6 cellular contexts compared by ENCODE assay signal in genomic region chr17:5238333-5238732, GRCh38.
"Had no signal": no experiment of that assay in that cellular context is flagged by ENCODE, and none has a peak within 500 bp of the region (broad histone marks: within the 10 kb centered on the region; RNA-seq: fewer than 3 reads in every experiment).

No MANE protein-coding gene starts in this region.

- H3K9me3 Mint-ChIP-seq: activated T-helper 1 cell treated with anti-CD3 and anti-CD28 coated beads, Interleukin-12 subunit alpha, Interleukin-12 subunit beta, Interleukin-2, Interleukin-4 antibody, amounts not matched to agents 30 ng/mL and 10 ng/mL and 1 ng/mL, durations not matched to agents 14 hours and 24 hours and 36 hours had no signal

- H3K4me3 Mint-ChIP-seq: activated T-helper 1 cell treated with anti-CD3 and anti-CD28 coated beads, Interleukin-12 subunit alpha, Interleukin-12 subunit beta, Interleukin-2, Interleukin-4 antibody, amounts not matched to agents 30 ng/mL and 10 ng/mL and 1 ng/mL, durations not matched to agents 14 hours and 24 hours and 36 hours had no signal

- DNase-seq: cerebellar nuclear complex; effector CD8-positive, alpha-beta T cell; foreskin keratinocyte; sigmoid colon; stimulated activated CD4-positive, alpha-beta T cell treated with anti-CD3 and anti-CD28 coated beads, Interleukin-12 subunit alpha, Interleukin-12 subunit beta, amount 100 ng/mL, for 4 hours had no signal

- H3K27ac Mint-ChIP-seq: activated T-helper 1 cell treated with anti-CD3 and anti-CD28 coated beads, Interleukin-12 subunit alpha, Interleukin-12 subunit beta, Interleukin-2, Interleukin-4 antibody, amounts not matched to agents 30 ng/mL and 10 ng/mL and 1 ng/mL, durations not matched to agents 14 hours and 24 hours and 36 hours had no signal
